In the genomic region with DNA sequence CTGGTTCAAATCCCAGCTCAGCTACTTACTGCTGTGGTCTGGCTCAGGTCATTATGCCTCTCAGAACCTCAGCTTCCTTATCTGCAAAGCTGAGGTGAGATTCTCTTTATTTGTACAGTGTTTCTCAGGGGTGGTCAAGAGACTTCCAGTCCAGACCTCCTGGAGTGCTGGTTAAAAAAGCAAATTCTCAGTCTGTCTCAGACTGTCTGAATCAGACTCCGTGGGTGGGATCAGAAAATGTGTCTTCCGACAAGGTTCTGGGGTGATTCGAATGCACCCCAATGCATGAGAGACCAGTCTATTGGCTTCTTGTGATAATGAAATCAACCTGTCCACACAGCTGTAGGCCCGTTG, we compare ENCODE assay signal across 14 cellular contexts.
A peak's percentile ranks its signal among the peaks of the same experiment; 100 is the strongest.
DNase-seq lines count a peak whose midpoint lies in the region; ATAC-seq, FAIRE-seq and TF ChIP-seq lines count a peak whose summit lies in the region.
"Had no signal": no experiment of that assay in that cellular context is flagged by ENCODE, and none has a peak within 500 bp of the region (broad histone marks: within the 10 kb centered on the region; RNA-seq: fewer than 3 reads in every experiment).

No MANE protein-coding gene starts in this region.

- TF ChIP-seq CTCF in A549 (IDR thresholded peaks at IDR 0.05): no peak
- no peak for TF ChIP-seq CTCF in IMR-90 (conservative IDR thresholded peaks at IDR 0.05; ENCODE audit: low read depth, low read length)
- no peak for TF ChIP-seq CTCF in astrocyte (IDR thresholded peaks at IDR 0.05; ENCODE audit: insufficient read depth, low read depth, low read length)
- TF ChIP-seq CTCF in WERI-Rb-1 (IDR thresholded peaks at IDR 0.05; ENCODE audit: low read depth, low read length): no peak

- H4K20me1 ChIP-seq in IMR-90 (ENCODE audit: insufficient read depth, low read length) (no peaks in the 10 kb centered on the region), astrocyte (ENCODE audit: insufficient read depth, low read length) (no peaks in the 10 kb centered on the region)

- peak overlapping the region; percentile 64 for H3K27ac Mint-ChIP-seq in astrocyte (ENCODE audit: unreplicated experiment)

- H3K36me3 Mint-ChIP-seq in astrocyte (ENCODE audit: low read depth, unreplicated experiment): no peaks in the 10 kb centered on the region

- H3K9ac ChIP-seq in IMR-90 (ENCODE audit: low read depth, low read length) (no peak overlapping the region), astrocyte (ENCODE audit: low read length) (peak overlapping the region; percentile 13)

- H4K5ac ChIP-seq in IMR-90 (ENCODE audit: low read depth, low read length): no peak overlapping the region

- DNase-seq in A549 (ENCODE audit: low read depth in 1 of 2, low spot score in 1 of 2) (no peak), IMR-90 (peak; percentile 17), astrocyte (ENCODE audit: low read depth) (peak; percentile 64), iris pigment epithelial cell (ENCODE audit: low read depth) (peak; percentile 65), KBM-7 (no peak), WERI-Rb-1 (no peak), DMS 273 treated with DMSO at 0.1 percent for 48 hours (lab: John Stamatoyannopoulos, UW) (no peak)
- DNase-seq: C1 segment of cervical spinal cord, DMS79, NCI-H1105 treated with DMSO at 0.1 percent for 48 hours, NCI-H345, NCI-H526 had no signal

- dilution Hi-C loops in IMR-90 (cut with HindIII; ENCODE audit: low sequenced_read_pairs, unreplicated experiment): no loop called here

- FAIRE-seq in A549 (lab: Jason Lieb, UNC) (no peak), astrocyte (lab: Jason Lieb, UNC) (no peak)
- FAIRE-seq: D721Med had no signal

- no peak overlapping the region; the same call in 1 of the 2 replicates for H3K4ac ChIP-seq in IMR-90 (ENCODE audit: low read depth, low read length)

- CTCF ChIA-PET in A549 (lab: Yijun Ruan, JAX) (interaction anchor here (1.5 to 3.8 kb wide), 3 partner anchors 17 to 229 kb away, joined by 3 to 27 read pairs (median 5); partner anchors contain the start of gene FGF18), IMR-90 (lab: Yijun Ruan, JAX) (interaction anchor here (1.6 kb wide), 1 partner anchor 10 kb away, joined by 3 read pairs; no protein-coding TSS in a partner anchor)

- TF ChIP-seq RAD21 in A549 (conservative IDR thresholded peaks at IDR 0.05 in 1 of 2, IDR thresholded peaks at IDR 0.05 in 1 of 2) (no peak), IMR-90 (IDR thresholded peaks at IDR 0.05; ENCODE audit: low read length) (no peak)

- no peak overlapping the region for H2BK20ac ChIP-seq in IMR-90 (ENCODE audit: low read depth, low read length)

- H3K79me2 ChIP-seq in astrocyte (ENCODE audit: insufficient read depth, low read length): no peaks in the 10 kb centered on the region

- H3K79me1 ChIP-seq in IMR-90 (ENCODE audit: low read depth in 1 of 2, low read length in 2 of 2): no peaks in the 10 kb centered on the region

- no peaks in the 10 kb centered on the region; the same call in 1 of the 2 replicates for H3K9me1 ChIP-seq in IMR-90 (ENCODE audit: insufficient read depth, low read length)

- ATAC-seq in A549 (no peak), IMR-90 (ENCODE audit: low read depth) (no peak; the same call in 1 of the 2 replicates), HG03280 (IDR thresholded peaks at IDR 0.05; ENCODE audit: unreplicated experiment) (no peak)

- H3K27me3 ChIP-seq in IMR-90 (ENCODE audit: control insufficient read depth, insufficient read depth, low read length) (peaks cover 4% of the 10 kb centered on the region; the same call in 1 of the 2 replicates), astrocyte (ENCODE audit: insufficient read depth, low read length) (no peaks in the 10 kb centered on the region), WERI-Rb-1 (ENCODE audit: insufficient read depth, low read depth, severe bottlenecking) (peaks cover 23% of the 10 kb centered on the region)

- H3K36me3 ChIP-seq in IMR-90 (ENCODE audit: control insufficient read depth, insufficient read depth, low read length) (no peaks in the 10 kb centered on the region), astrocyte (ENCODE audit: insufficient read depth, low read length) (no peaks in the 10 kb centered on the region), WERI-Rb-1 (no peaks in the 10 kb centered on the region)

- H3K27me3 Mint-ChIP-seq in astrocyte (ENCODE audit: low read depth, unreplicated experiment): peaks cover 9% of the 10 kb centered on the region

- H3K23ac ChIP-seq in IMR-90 (ENCODE audit: low read depth, low read length): no peak overlapping the region

- H4K91ac ChIP-seq in IMR-90 (ENCODE audit: insufficient read depth, low read depth, low read length): no peak overlapping the region

- in situ Hi-C loops in IMR-90 (cut with MboI; ENCODE audit: low sequenced_read_pairs) (no loop called here), KBM-7 (cut with MboI; ENCODE audit: low pct_unique_long_range_greater_than_20kb, low sequenced_read_pairs) (no loop called here)

- H3K4me1 Mint-ChIP-seq in astrocyte (ENCODE audit: low read depth, unreplicated experiment): peaks cover 51% of the 10 kb centered on the region

- H3K4me2 ChIP-seq in A549 (peak overlapping the region; percentile 44; the same call in 2 of the 3 replicates), IMR-90 (ENCODE audit: low read depth, low read length) (no peak overlapping the region), astrocyte (ENCODE audit: low read length) (peak overlapping the region; percentile 72)

- no TSS peak for BruUV-seq in IMR-90 (replicated peaks; lab: Mats Ljungman, UMichigan)

- H2BK15ac ChIP-seq in IMR-90 (ENCODE audit: low read depth, low read length): no peak overlapping the region

- intact Hi-C loops in IMR-90 (cut with micrococcal nuclease): no loop called here

- H3K56ac ChIP-seq in IMR-90 (ENCODE audit: extremely low read depth, insufficient read depth, low read length): no peak overlapping the region

- H2BK5ac ChIP-seq in IMR-90 (ENCODE audit: low read depth, low read length, poor library complexity, severe bottlenecking): no peak overlapping the region

- no peak overlapping the region for H2BK120ac ChIP-seq in IMR-90 (ENCODE audit: low read depth, low read length)

- POLR2A ChIA-PET in A549 (lab: Yijun Ruan, JAX): no interaction called here
- POLR2A ChIA-PET in IMR-90 (lab: Charles Lee; ENCODE audit: unreplicated experiment): no interaction called here

- H2AFZ ChIP-seq in IMR-90 (replicated peaks; ENCODE audit: low read length, poor library complexity) (peak overlapping the region; percentile 81), astrocyte (ENCODE audit: low read depth, low read length) (no peak overlapping the region)

- H3K4me3 ChIP-seq in A549 (no peak overlapping the region), IMR-90 (ENCODE audit: insufficient read depth, low read depth, low read length) (no peak overlapping the region), astrocyte (ENCODE audit: insufficient read depth, low read depth, low read length) (no peak overlapping the region), WERI-Rb-1 (ENCODE audit: low read depth, low read length) (no peak overlapping the region)

- peaks cover 6% of the 10 kb centered on the region for H3K9me3 Mint-ChIP-seq in astrocyte (ENCODE audit: unreplicated experiment)

- H3K9me3 ChIP-seq in A549 (no peaks in the 10 kb centered on the region), IMR-90 (ENCODE audit: control insufficient read depth, insufficient read depth, low read length) (no peaks in the 10 kb centered on the region), astrocyte (ENCODE audit: insufficient read depth, low read depth, low read length) (no peaks in the 10 kb centered on the region), WERI-Rb-1 (ENCODE audit: severe bottlenecking) (no peaks in the 10 kb centered on the region)

- no peak for TF ChIP-seq EP300 in A549 (IDR thresholded peaks at IDR 0.05)

- 58% methylated on average over 4 of the region's 4 CpGs for WGBS in A549 (ENCODE audit: missing lambda C conversion rate)
- 83% methylated on average over 1 of the region's 4 CpGs; no CpG with 5 or more reads in 1 of the 2 experiments for WGBS in IMR-90 (ENCODE audit: extremely low coverage in 2 of 2, insufficient read length in 1 of 2), 2 experiments

- no peak overlapping the region for H3K18ac ChIP-seq in IMR-90 (ENCODE audit: low read depth, low read length)

- H3K14ac ChIP-seq in IMR-90 (replicated peaks; ENCODE audit: low read depth, low read length): no peak overlapping the region

- no peak overlapping the region for H3K4me3 Mint-ChIP-seq in astrocyte (ENCODE audit: unreplicated experiment)

- no peak overlapping the region for H2AK5ac ChIP-seq in IMR-90 (ENCODE audit: low read depth, low read length)

- H3K27ac ChIP-seq in A549: peak overlapping the region in 1 of 2 experiments; percentile 50; a peak in 1 of 6 replicates
- H3K27ac ChIP-seq in IMR-90 (ENCODE audit: insufficient read depth, low read length): no peak overlapping the region
- H3K27ac ChIP-seq in astrocyte (ENCODE audit: low read depth, low read length): peak overlapping the region; percentile 55
- H3K27ac ChIP-seq in WERI-Rb-1: no peak overlapping the region

- no peak overlapping the region; a peak in 1 of 4 replicates for H4K8ac ChIP-seq in IMR-90 (ENCODE audit: low read depth in 2 of 2, low read length in 2 of 2)

- no peak overlapping the region for H2AK9ac ChIP-seq in IMR-90 (replicated peaks; ENCODE audit: low read depth, low read length, poor library complexity)

- H3K4me1 ChIP-seq in A549: peaks cover 7% of the 10 kb centered on the region; the same call in 1 of the 3 replicates
- peaks cover 4% of the 10 kb centered on the region; the same call in 1 of the 2 replicates for H3K4me1 ChIP-seq in IMR-90 (ENCODE audit: control insufficient read depth, insufficient read depth, low read length)
- peaks cover 19% of the 10 kb centered on the region for H3K4me1 ChIP-seq in astrocyte (ENCODE audit: insufficient read depth, low read length)

- TF ChIP-seq POLR2A in A549 (IDR thresholded peaks at IDR 0.05; ENCODE audit: low read length): no peak
- no peak for TF ChIP-seq POLR2A in IMR-90 (IDR thresholded peaks at IDR 0.05; ENCODE audit: low read depth, low read length)

TF ChIP-seq in A549, 52 proteins besides CTCF, POLR2A, EP300 and RAD21 (continues in another document):
- no peak for TF ChIP-seq BHLHE40 (IDR thresholded peaks at IDR 0.05; ENCODE audit: low read depth, low read length)
- TF ChIP-seq TP53 (CRISPR knock-in tag; IDR thresholded peaks at IDR 0.05): no peak
- no peak for TF ChIP-seq ZFP36 (IDR thresholded peaks at IDR 0.05; ENCODE audit: borderline replicate concordance, partially characterized antibody)
- TF ChIP-seq MAZ (IDR thresholded peaks at IDR 0.05; ENCODE audit: borderline replicate concordance, low read depth, low read length): no peak
- no peak for TF ChIP-seq HDAC2 (IDR thresholded peaks at IDR 0.05)
- no peak for TF ChIP-seq EHMT2 (IDR thresholded peaks at IDR 0.05; ENCODE audit: low read depth)

TF ChIP-seq in IMR-90, 13 proteins besides CTCF, POLR2A, EP300 and RAD21 (continues in another document):
- TF ChIP-seq, protein P1, sequence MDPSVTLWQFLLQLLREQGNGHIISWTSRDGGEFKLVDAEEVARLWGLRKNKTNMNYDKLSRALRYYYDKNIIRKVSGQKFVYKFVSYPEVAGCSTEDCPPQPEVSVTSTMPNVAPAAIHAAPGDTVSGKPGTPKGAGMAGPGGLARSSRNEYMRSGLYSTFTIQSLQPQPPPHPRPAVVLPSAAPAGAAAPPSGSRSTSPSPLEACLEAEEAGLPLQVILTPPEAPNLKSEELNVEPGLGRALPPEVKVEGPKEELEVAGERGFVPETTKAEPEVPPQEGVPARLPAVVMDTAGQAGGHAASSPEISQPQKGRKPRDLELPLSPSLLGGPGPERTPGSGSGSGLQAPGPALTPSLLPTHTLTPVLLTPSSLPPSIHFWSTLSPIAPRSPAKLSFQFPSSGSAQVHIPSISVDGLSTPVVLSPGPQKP (IDR thresholded peaks at IDR 0.05; ENCODE audit: borderline replicate concordance, low read depth, low read length): no peak

Comparison
In these comparisons a context has a peak if more than half of its experiments do, and no peak if none do; other contexts are left out.
1. DNase-seq: peak in IMR-90 (single experiment), astrocyte (single experiment) and iris pigment epithelial cell (single experiment); none in A549 (0 of 2), KBM-7 (single experiment), WERI-Rb-1 (single experiment) and DMS 273 treated with DMSO at 0.1 percent for 48 hours (single experiment).